ENCODE assay signal across 8 cellular contexts in the genomic region with DNA sequence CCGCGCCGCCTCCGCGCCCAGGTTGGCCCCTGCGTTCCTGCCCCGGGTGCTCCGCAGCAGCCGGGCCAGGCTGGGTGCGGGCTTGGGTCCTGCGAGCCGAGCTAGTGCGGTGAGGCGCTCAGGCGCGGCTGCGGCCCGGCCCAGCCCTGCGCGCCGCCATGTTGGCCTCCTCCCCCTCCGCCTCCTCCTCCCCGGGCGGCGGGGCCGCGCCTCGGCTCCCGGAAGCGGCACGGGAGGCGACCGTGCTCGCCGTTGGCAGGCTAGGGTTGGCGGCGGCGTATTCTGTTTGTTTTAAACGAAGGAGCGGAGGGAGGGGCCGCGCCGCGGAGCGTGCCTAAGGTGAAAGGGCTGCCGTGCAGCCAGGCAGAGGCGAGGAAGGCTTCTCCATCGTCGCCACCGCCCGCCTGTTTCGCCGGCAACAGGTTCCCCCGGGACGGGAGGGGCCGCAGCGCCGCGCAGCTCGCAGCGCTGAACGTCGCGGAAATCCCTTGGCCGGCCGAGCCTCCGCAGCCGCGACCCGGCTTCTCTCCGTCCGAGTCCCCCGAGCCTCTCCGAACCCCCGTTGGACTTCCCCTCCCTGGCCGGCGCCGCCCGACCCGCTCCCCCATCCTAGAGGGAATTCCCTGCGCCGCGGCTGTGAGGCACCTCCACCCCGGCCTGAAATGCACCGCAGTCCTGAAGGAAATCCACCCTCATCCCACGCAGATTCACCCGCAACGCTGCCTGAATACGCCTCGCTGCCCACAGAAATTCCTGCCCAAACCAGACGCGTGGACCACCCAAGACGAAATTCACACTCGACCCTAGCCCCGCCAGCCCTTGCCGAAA. TPM values are rescaled to one million over a fixed set of nuclear protein-coding genes. Genes with fewer than 3 reads are reported as not detected.
A peak's percentile ranks its signal among the peaks of the same experiment; 100 is the strongest.
DNase-seq lines count a peak whose midpoint lies in the region; ATAC-seq and TF ChIP-seq lines count a peak whose summit lies in the region.

A gene with protein sequence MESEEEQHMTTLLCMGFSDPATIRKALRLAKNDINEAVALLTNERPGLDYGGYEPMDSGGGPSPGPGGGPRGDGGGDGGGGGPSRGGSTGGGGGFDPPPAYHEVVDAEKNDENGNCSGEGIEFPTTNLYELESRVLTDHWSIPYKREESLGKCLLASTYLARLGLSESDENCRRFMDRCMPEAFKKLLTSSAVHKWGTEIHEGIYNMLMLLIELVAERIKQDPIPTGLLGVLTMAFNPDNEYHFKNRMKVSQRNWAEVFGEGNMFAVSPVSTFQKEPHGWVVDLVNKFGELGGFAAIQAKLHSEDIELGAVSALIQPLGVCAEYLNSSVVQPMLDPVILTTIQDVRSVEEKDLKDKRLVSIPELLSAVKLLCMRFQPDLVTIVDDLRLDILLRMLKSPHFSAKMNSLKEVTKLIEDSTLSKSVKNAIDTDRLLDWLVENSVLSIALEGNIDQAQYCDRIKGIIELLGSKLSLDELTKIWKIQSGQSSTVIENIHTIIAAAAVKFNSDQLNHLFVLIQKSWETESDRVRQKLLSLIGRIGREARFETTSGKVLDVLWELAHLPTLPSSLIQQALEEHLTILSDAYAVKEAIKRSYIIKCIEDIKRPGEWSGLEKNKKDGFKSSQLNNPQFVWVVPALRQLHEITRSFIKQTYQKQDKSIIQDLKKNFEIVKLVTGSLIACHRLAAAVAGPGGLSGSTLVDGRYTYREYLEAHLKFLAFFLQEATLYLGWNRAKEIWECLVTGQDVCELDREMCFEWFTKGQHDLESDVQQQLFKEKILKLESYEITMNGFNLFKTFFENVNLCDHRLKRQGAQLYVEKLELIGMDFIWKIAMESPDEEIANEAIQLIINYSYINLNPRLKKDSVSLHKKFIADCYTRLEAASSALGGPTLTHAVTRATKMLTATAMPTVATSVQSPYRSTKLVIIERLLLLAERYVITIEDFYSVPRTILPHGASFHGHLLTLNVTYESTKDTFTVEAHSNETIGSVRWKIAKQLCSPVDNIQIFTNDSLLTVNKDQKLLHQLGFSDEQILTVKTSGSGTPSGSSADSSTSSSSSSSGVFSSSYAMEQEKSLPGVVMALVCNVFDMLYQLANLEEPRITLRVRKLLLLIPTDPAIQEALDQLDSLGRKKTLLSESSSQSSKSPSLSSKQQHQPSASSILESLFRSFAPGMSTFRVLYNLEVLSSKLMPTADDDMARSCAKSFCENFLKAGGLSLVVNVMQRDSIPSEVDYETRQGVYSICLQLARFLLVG (N-terminal part only) (minus strand): TSS at position 171 of the 828 bp plus-strand sequence. CDS start 251 bp downstream, outside the sequence.

- H3K36me3 Mint-ChIP-seq in CD4-positive, alpha-beta memory T cell, result peaks cover 0 to 14% of the 10 kb centered on the region in 2 donors
- H3K36me3 Mint-ChIP-seq in endodermal cell (ENCODE audit: low read depth), result no peaks in the 10 kb centered on the region

- no peaks in the 10 kb centered on the region for H3K36me3 ChIP-seq in CD4-positive, alpha-beta memory T cell (ENCODE audit: insufficient read depth, low read length)
- H3K36me3 ChIP-seq in endodermal cell (ENCODE audit: control insufficient read depth, insufficient read depth, low read length) (peaks cover 3% of the 10 kb centered on the region), mesodermal cell (ENCODE audit: control insufficient read depth, insufficient read depth, low read length) (no peaks in the 10 kb centered on the region)

- peak; percentile 73 for ATAC-seq in GM19395 (IDR thresholded peaks at IDR 0.05; ENCODE audit: unreplicated experiment)
- peak; percentile 69 for ATAC-seq in HG03520 (IDR thresholded peaks at IDR 0.05; ENCODE audit: unreplicated experiment)

- CTCF ChIA-PET in CD4-positive, alpha-beta memory T cell (lab: Charles Lee; ENCODE audit: partially characterized antibody), result interaction anchor here (1.5 kb wide), 1 partner anchor 13 kb away, joined by 3 read pairs; no protein-coding TSS in a partner anchor

- TF ChIP-seq CTCF in endodermal cell (conservative IDR thresholded peaks at IDR 0.05), result no peak

- H3K27ac ChIP-seq in CD4-positive, alpha-beta memory T cell (ENCODE audit: low read depth, low read length), result peak within 1 kb of the TSS; percentile 87
- H3K27ac ChIP-seq in endodermal cell (ENCODE audit: low read depth, low read length) (peak within 1 kb of the TSS; percentile 89), mesodermal cell (ENCODE audit: low read depth, low read length, severe bottlenecking) (peak within 1 kb of the TSS; percentile 91)

- peaks cover 66% of the 10 kb centered on the region for H3K4me1 ChIP-seq in CD4-positive, alpha-beta memory T cell (ENCODE audit: insufficient read depth, low read length)
- H3K4me1 ChIP-seq in endodermal cell (ENCODE audit: control insufficient read depth, insufficient read depth, low read length) (peaks cover 15% of the 10 kb centered on the region), mesodermal cell (ENCODE audit: control insufficient read depth, insufficient read depth, low read length, poor library complexity, severe bottlenecking) (peaks cover 28% of the 10 kb centered on the region)

- H3K4me3 Mint-ChIP-seq in CD4-positive, alpha-beta memory T cell, result peak within 1 kb of the TSS; percentile 88 to 98 (median 95)
- peak within 1 kb of the TSS; percentile 98 for H3K4me3 Mint-ChIP-seq in endodermal cell

- H3K9me3 Mint-ChIP-seq in CD4-positive, alpha-beta memory T cell, result peaks cover 0 to 2% (median 0%) of the 10 kb centered on the region in 8 donors
- no peaks in the 10 kb centered on the region for H3K9me3 Mint-ChIP-seq in endodermal cell

- no peaks in the 10 kb centered on the region for H3K27me3 Mint-ChIP-seq in CD4-positive, alpha-beta memory T cell
- H3K27me3 Mint-ChIP-seq in endodermal cell (ENCODE audit: insufficient read depth), result no peaks in the 10 kb centered on the region

- peaks cover 48 to 72% (median 62%) of the 10 kb centered on the region in 4 donors for H3K4me1 Mint-ChIP-seq in CD4-positive, alpha-beta memory T cell
- H3K4me1 Mint-ChIP-seq in endodermal cell, result peaks cover 50% of the 10 kb centered on the region

- WGBS in endodermal cell (ENCODE audit: insufficient coverage in 1 of 2, insufficient read length in 1 of 2), 2 experiments, result 0 to 2% methylated on average over 7 to 96 of the region's 96 CpGs
- 0% methylated on average over 68 to 71 of the region's 96 CpGs for WGBS in mesodermal cell (ENCODE audit: insufficient coverage in 2 of 2), 2 experiments

- no peaks in the 10 kb centered on the region for H3K9me3 ChIP-seq in CD4-positive, alpha-beta memory T cell (ENCODE audit: control insufficient read depth in 1 of 2, low read length in 2 of 2)
- H3K9me3 ChIP-seq in endodermal cell (ENCODE audit: control insufficient read depth, low read length) (no peaks in the 10 kb centered on the region), mesodermal cell (ENCODE audit: control insufficient read depth, low read length) (no peaks in the 10 kb centered on the region)

- peak within 1 kb of the TSS; percentile 96 to 100 (median 98) for H3K27ac Mint-ChIP-seq in CD4-positive, alpha-beta memory T cell
- H3K27ac Mint-ChIP-seq in endodermal cell, result peak within 1 kb of the TSS; percentile 97

- intact Hi-C loops in CD4-positive, alpha-beta memory T cell (cut with micrococcal nuclease), result loop anchor here (1.0 to 2.0 kb wide), 2 partner anchors 62 to 75 kb away; no protein-coding TSS in a partner anchor

- H3K9ac ChIP-seq in endodermal cell (ENCODE audit: extremely low read depth, low read length, poor library complexity, severe bottlenecking), result peak within 1 kb of the TSS; percentile 84

- POLR2A ChIA-PET in CD4-positive, alpha-beta memory T cell (lab: Charles Lee; ENCODE audit: partially characterized antibody), result interaction anchor here (0.9 to 3.4 kb wide), 10 partner anchors 11 to 65 kb away, joined by 3 to 27 read pairs (median 4); no protein-coding TSS in a partner anchor

- no peaks in the 10 kb centered on the region for H3K27me3 ChIP-seq in CD4-positive, alpha-beta memory T cell (ENCODE audit: insufficient read depth, low read length)
- H3K27me3 ChIP-seq in endodermal cell (ENCODE audit: control insufficient read depth, insufficient read depth, low read length, poor library complexity, severe bottlenecking), result no peaks in the 10 kb centered on the region

- DNase-seq in CD4-positive, alpha-beta memory T cell, result peak; percentile 86 to 88 (median 87)
- DNase-seq in NOMO-1 (lab: John Stamatoyannopoulos, UW; ENCODE audit: unreplicated experiment in 2 of 2) (peak; percentile 60 to 69), endodermal cell (peak; percentile 91)
- DNase-seq in activated CD8-positive, alpha-beta memory T cell treated with anti-CD3 and anti-CD28 coated beads, Interleukin-2, amount 50 U/mL, for 1 hour (ENCODE audit: extremely low read depth), result peak; percentile 41
- DNase-seq in stimulated activated CD8-positive, alpha-beta memory T cell treated with anti-CD3 and anti-CD28 coated beads, Interleukin-15, amount 100 ng/mL, for 4 hours (ENCODE audit: low read depth in 2 of 2), result peak; percentile 47 to 64

- H3K4me3 ChIP-seq in CD4-positive, alpha-beta memory T cell (ENCODE audit: low read length in 2 of 2), result peak within 1 kb of the TSS; percentile 80 to 81
- H3K4me3 ChIP-seq in endodermal cell (ENCODE audit: low read length), result peak within 1 kb of the TSS; percentile 95
- H3K4me3 ChIP-seq in mesodermal cell (ENCODE audit: extremely low read depth, insufficient read depth, low read length, poor library complexity, severe bottlenecking), result peak within 1 kb of the TSS; percentile 74

RNA-seq across cellular contexts. Expression of the gene that starts here (rescaled TPM):
- 10 to 100 TPM; 73.2 to 74.2 TPM for total RNA-seq in CD4-positive, alpha-beta memory T cell
- polyA plus RNA-seq in CD4-positive, alpha-beta memory T cell, result 10 to 100 TPM in 1 of 2 donors, 1 to 10 TPM in 1; 1.6 to 10.9 TPM
- total RNA-seq in endodermal cell, result 10 to 100 TPM; 68.2 to 71.5 TPM
- polyA plus RNA-seq in endodermal cell (2013, experiment 1 of 2), result 24.7 TPM
- 24.5 TPM for polyA plus RNA-seq in endodermal cell (2013, experiment 2 of 2)
- polyA plus RNA-seq in mesodermal cell (2013, experiment 1 of 2), result 20.2 TPM
- 18.5 TPM for polyA plus RNA-seq in mesodermal cell (2013, experiment 2 of 2)

Comparison
In these comparisons a context has a peak if more than half of its experiments do, and no peak if none do; other contexts are left out.
1. Peak in every context shown above with its lines: DNase-seq, ATAC-seq, H3K4me3 ChIP-seq and H3K27ac ChIP-seq.
2. DNase-seq: peak in every context shown above with its lines; median percentile 91 in endodermal cell; 87 in CD4-positive, alpha-beta memory T cell; 64 in NOMO-1; 56 in stimulated activated CD8-positive, alpha-beta memory T cell treated with anti-CD3 and anti-CD28 coated beads, Interleukin-15, amount 100 ng/mL, for 4 hours; 41 in activated CD8-positive, alpha-beta memory T cell treated with anti-CD3 and anti-CD28 coated beads, Interleukin-2, amount 50 U/mL, for 1 hour.